In genomic region chr3:182183716-182184430, GRCh38 we compare ENCODE assay signal across 1 cellular context.
TF ChIP-seq lines count a peak whose summit lies in the region.

No MANE protein-coding gene starts in this region.

TF ChIP-seq in GM23338, 12 proteins besides CTCF, POLR2A, EP300 and RAD21 (continued from another document):
- TF ChIP-seq ZNF462 (CRISPR knock-in tag; IDR thresholded peaks at IDR 0.05), result no peak
- no peak for TF ChIP-seq EZH2 (IDR thresholded peaks at IDR 0.05; ENCODE audit: low read depth, unreplicated experiment)
- no peak for TF ChIP-seq STAT1 (IDR thresholded peaks at IDR 0.05; ENCODE audit: unreplicated experiment)
